8 cellular contexts compared by ENCODE assay signal in the genomic region with DNA sequence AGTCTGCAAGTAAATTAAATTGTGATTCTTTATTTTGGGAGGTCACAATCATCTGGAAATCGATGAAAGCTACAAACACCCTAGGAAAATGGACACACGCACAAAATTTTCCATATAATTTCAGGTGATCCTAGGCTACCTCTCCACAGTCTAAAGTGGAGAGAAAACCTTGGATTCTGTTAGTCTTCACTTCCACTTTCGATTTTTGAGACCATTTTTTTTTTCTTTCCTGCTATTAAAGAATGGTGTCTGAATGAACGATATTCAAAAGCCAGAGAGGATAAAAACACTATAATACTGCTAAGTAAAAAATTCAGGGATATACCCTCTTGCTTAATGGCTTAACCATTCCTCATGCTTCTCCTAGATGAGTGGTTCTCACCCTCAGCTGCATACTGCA. TPM values are rescaled to one million over a fixed set of nuclear protein-coding genes. Genes with fewer than 3 reads are reported as not detected.
DNase-seq lines count a peak whose midpoint lies in the region; ATAC-seq and TF ChIP-seq lines count a peak whose summit lies in the region.

No MANE protein-coding gene starts in this region.

- no peaks in the 10 kb centered on the region for H3K9me3 Mint-ChIP-seq in activated T-cell treated with anti-CD3 and anti-CD28 coated beads, Interleukin-2, amount 50 U/mL, for 24 hours
- H3K9me3 Mint-ChIP-seq in activated naive CD8-positive, alpha-beta T cell treated with anti-CD3 and anti-CD28 coated beads, Interleukin-2, amount 10 ng/mL, durations not matched to agents 7 days and 5 days: no peaks in the 10 kb centered on the region

- H3K4me3 ChIP-seq in liver (ENCODE audit: low read depth in 1 of 3, low read length in 3 of 3) (peak overlapping the region; percentile 45 to 99 (median 90)), tibial nerve (peak overlapping the region; percentile 2 to 87 (median 76))

- no peak for DNase-seq in activated T-cell treated with anti-CD3 and anti-CD28 coated beads, Interleukin-2, amount 50 U/mL, for 24 hours
- DNase-seq in activated T-cell treated with anti-CD3 and anti-CD28 coated beads for 4 hours (no peak), tibial nerve (ENCODE audit: low spot score in 2 of 2) (no peak), NCI-H446 (lab: John Stamatoyannopoulos, UW) (no peak)
- no peak for DNase-seq in activated naive CD8-positive, alpha-beta T cell treated with anti-CD3 and anti-CD28 coated beads, Interleukin-2, amount 10 ng/mL, durations not matched to agents 7 days and 5 days
- DNase-seq in stimulated activated naive CD4-positive, alpha-beta T cell treated with Interleukin-2 at 50 U/mL for 16 hours (lab: John Stamatoyannopoulos, UW): no peak

- H3K27ac ChIP-seq in liver (ENCODE audit: low read depth in 1 of 2, low read length in 2 of 2) (peak overlapping the region; percentile 92 to 99), tibial nerve (peak overlapping the region; percentile 97 to 100 (median 99))

- H3K36me3 ChIP-seq in liver (ENCODE audit: control insufficient read depth in 4 of 4, insufficient read depth in 3 of 4, low read depth in 1 of 4, low read length in 3 of 4) (no peaks in the 10 kb centered on the region), tibial nerve (no peaks in the 10 kb centered on the region)

- ATAC-seq in activated naive CD8-positive, alpha-beta T cell treated with anti-CD3 and anti-CD28 coated beads, Interleukin-2, amount 10 ng/mL, durations not matched to agents 7 days and 5 days (ENCODE audit: low read depth): no peak
- ATAC-seq in GM18520 (IDR thresholded peaks at IDR 0.05; ENCODE audit: unreplicated experiment): no peak

- H3K27me3 ChIP-seq in liver (ENCODE audit: control insufficient read depth in 4 of 4, insufficient read depth in 4 of 4, low read length in 3 of 4): no peaks in the 10 kb centered on the region
- no peaks in the 10 kb centered on the region for H3K27me3 ChIP-seq in tibial nerve

- H3K9me3 ChIP-seq in liver (ENCODE audit: control insufficient read depth in 4 of 4, low read length in 3 of 4) (no peaks in the 10 kb centered on the region), tibial nerve (no peaks in the 10 kb centered on the region)

- peak overlapping the region; percentile 97 for H3K9ac ChIP-seq in liver (ENCODE audit: low read depth in 1 of 2, low read length in 2 of 2)

- TF ChIP-seq POLR2A in tibial nerve (IDR thresholded peaks at IDR 0.05): no peak

- TF ChIP-seq EP300 in tibial nerve (IDR thresholded peaks at IDR 0.05): no peak

- no peaks in the 10 kb centered on the region for H3K27me3 Mint-ChIP-seq in activated T-cell treated with anti-CD3 and anti-CD28 coated beads, Interleukin-2, amount 50 U/mL, for 24 hours
- no peaks in the 10 kb centered on the region for H3K27me3 Mint-ChIP-seq in activated naive CD8-positive, alpha-beta T cell treated with anti-CD3 and anti-CD28 coated beads, Interleukin-2, amount 10 ng/mL, durations not matched to agents 7 days and 5 days

- POLR2A ChIA-PET in activated naive CD8-positive, alpha-beta T cell treated with anti-CD3 and anti-CD28 coated beads, Interleukin-2, amount 10 ng/mL, durations not matched to agents 7 days and 5 days (lab: Charles Lee): interaction anchor here (1.0 to 5.0 kb wide), 5 partner anchors 22 to 652 kb away, joined by 3 to 39 read pairs (median 3); partner anchors contain the start of genes CPEB2, FAM200B and TAPT1

- peak overlapping the region; percentile 96 for H3K27ac Mint-ChIP-seq in activated T-cell treated with anti-CD3 and anti-CD28 coated beads, Interleukin-2, amount 50 U/mL, for 24 hours
- H3K27ac Mint-ChIP-seq in activated naive CD8-positive, alpha-beta T cell treated with anti-CD3 and anti-CD28 coated beads, Interleukin-2, amount 10 ng/mL, durations not matched to agents 7 days and 5 days: peak overlapping the region; percentile 99

- peaks cover 16% of the 10 kb centered on the region for H3K36me3 Mint-ChIP-seq in activated T-cell treated with anti-CD3 and anti-CD28 coated beads, Interleukin-2, amount 50 U/mL, for 24 hours (ENCODE audit: low read depth)
- peaks cover 9% of the 10 kb centered on the region for H3K36me3 Mint-ChIP-seq in activated naive CD8-positive, alpha-beta T cell treated with anti-CD3 and anti-CD28 coated beads, Interleukin-2, amount 10 ng/mL, durations not matched to agents 7 days and 5 days

- H3K4me1 Mint-ChIP-seq in activated T-cell treated with anti-CD3 and anti-CD28 coated beads, Interleukin-2, amount 50 U/mL, for 24 hours (ENCODE audit: low read depth): peaks cover 74% of the 10 kb centered on the region
- H3K4me1 Mint-ChIP-seq in activated naive CD8-positive, alpha-beta T cell treated with anti-CD3 and anti-CD28 coated beads, Interleukin-2, amount 10 ng/mL, durations not matched to agents 7 days and 5 days: peaks cover 42% of the 10 kb centered on the region

- no peak for TF ChIP-seq RAD21 in liver (IDR thresholded peaks at IDR 0.05)

- H3K4me1 ChIP-seq in liver (ENCODE audit: control insufficient read depth in 4 of 4, insufficient read depth in 4 of 4, low read length in 3 of 4) (peaks cover 15 to 50% (median 34%) of the 10 kb centered on the region in 4 donors), tibial nerve (peaks cover 0 to 63% (median 37%) of the 10 kb centered on the region in 4 donors)

- WGBS in liver: 7% methylated on average over 4 of the region's 4 CpGs
- 15 to 23% methylated on average over 4 of the region's 4 CpGs for WGBS in tibial nerve, 2 donors

- no peak for TF ChIP-seq CTCF in liver (IDR thresholded peaks at IDR 0.05; ENCODE audit: low read depth, low read length, missing input control)
- no peak for TF ChIP-seq CTCF in tibial nerve (IDR thresholded peaks at IDR 0.05)

- peak overlapping the region; percentile 97 for H3K4me3 Mint-ChIP-seq in activated T-cell treated with anti-CD3 and anti-CD28 coated beads, Interleukin-2, amount 50 U/mL, for 24 hours
- H3K4me3 Mint-ChIP-seq in activated naive CD8-positive, alpha-beta T cell treated with anti-CD3 and anti-CD28 coated beads, Interleukin-2, amount 10 ng/mL, durations not matched to agents 7 days and 5 days: peak overlapping the region; percentile 99

TF ChIP-seq in liver, 16 proteins besides CTCF, POLR2A, EP300 and RAD21:
- TF ChIP-seq HNF4G (IDR thresholded peaks at IDR 0.05): no peak
- TF ChIP-seq YY1 (IDR thresholded peaks at IDR 0.05): peak; percentile 73

RNA-seq across cellular contexts. Expression of gene FBXL5, which starts 1.7 kb away (rescaled TPM):
- total RNA-seq in activated naive CD8-positive, alpha-beta T cell treated with anti-CD3 and anti-CD28 coated beads, Interleukin-2, amount 10 ng/mL, durations not matched to agents 7 days and 5 days: 10 to 100 TPM; 48.7 to 53.4 TPM
- total RNA-seq in liver: 10 to 100 TPM; 42.6 to 79.7 TPM
- polyA plus RNA-seq in liver: 10 to 100 TPM; 24.5 to 26.4 TPM
- 100 to 1,000 TPM; 100 to 150 (median 134) TPM for total RNA-seq in tibial nerve

RNA-seq across cellular contexts. Expression of gene FAM200B, which starts 28.2 kb away (rescaled TPM):
- 10 to 100 TPM; 19.5 to 22.4 TPM for total RNA-seq in activated naive CD8-positive, alpha-beta T cell treated with anti-CD3 and anti-CD28 coated beads, Interleukin-2, amount 10 ng/mL, durations not matched to agents 7 days and 5 days
- total RNA-seq in liver (10 to 100 TPM; 11.8 to 17.0 TPM), tibial nerve (10 to 100 TPM; 29.4 to 68.8 (median 56.0) TPM)
- polyA plus RNA-seq in liver: 10 to 100 TPM; 16.8 to 45.7 TPM

RNA-seq across cellular contexts. Expression of gene BST1, which starts 49.4 kb away (rescaled TPM):
- under 1 TPM; 0.78 to 0.91 TPM for total RNA-seq in activated naive CD8-positive, alpha-beta T cell treated with anti-CD3 and anti-CD28 coated beads, Interleukin-2, amount 10 ng/mL, durations not matched to agents 7 days and 5 days
- total RNA-seq in liver (10 to 100 TPM in 1 of 2 donors, 1 to 10 TPM in 1; 7.7 to 12.1 TPM), tibial nerve (10 to 100 TPM in 3 of 4 donors, 1 to 10 TPM in 1; 7.3 to 21.0 (median 11.9) TPM)
- polyA plus RNA-seq in liver: 10 to 100 TPM in 1 of 2 donors, 1 to 10 TPM in 1; 3.7 to 13.2 TPM

Comparison
In these comparisons a context has a peak if more than half of its experiments do, and no peak if none do; other contexts are left out.
1. RNA of gene BST1, which starts 49.4 kb away (total RNA-seq): 7.3 to 21.0 TPM in tibial nerve and 7.7 to 12.1 TPM in liver; 0.78 to 0.91 TPM in activated naive CD8-positive, alpha-beta T cell treated with anti-CD3 and anti-CD28 coated beads, Interleukin-2, amount 10 ng/mL, durations not matched to agents 7 days and 5 days; every median in the first group is over 4 times any median in the second.